ENCODE assay signal across 8 cellular contexts in the genomic region with DNA sequence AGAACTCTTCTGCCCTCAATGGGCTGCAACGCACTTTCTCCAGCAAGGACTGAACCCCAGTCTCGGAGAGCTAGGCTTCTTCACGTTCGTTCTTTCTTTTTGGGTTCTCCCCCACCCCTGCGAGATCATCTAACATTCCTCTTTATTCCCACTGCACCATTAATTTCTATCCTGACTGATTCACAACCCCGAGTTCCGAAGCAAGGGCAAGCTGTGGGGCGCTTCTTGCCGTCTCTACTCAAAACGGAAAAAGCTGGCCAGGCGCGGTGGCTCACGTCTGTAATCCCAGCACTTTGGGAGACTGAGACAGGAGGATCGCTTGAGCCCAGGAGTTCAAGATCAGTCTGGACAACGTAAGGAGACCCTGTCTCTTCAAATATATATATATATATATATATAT. TPM values are rescaled to one million over a fixed set of nuclear protein-coding genes. Genes with fewer than 3 reads are reported as not detected.
A peak's percentile ranks its signal among the peaks of the same experiment; 100 is the strongest.
DNase-seq lines count a peak whose midpoint lies in the region; ATAC-seq lines count a peak whose summit lies in the region.

No MANE protein-coding gene starts in this region.

- H3K4me1 ChIP-seq in adipocyte (ENCODE audit: control insufficient read depth, insufficient read depth, low read length) (peaks cover 10% of the 10 kb centered on the region), subcutaneous abdominal adipose tissue (ENCODE audit: control insufficient read depth in 5 of 5, insufficient read depth in 5 of 5, low read length in 5 of 5) (peaks cover 0 to 24% (median 13%) of the 10 kb centered on the region in 5 donors), aorta (ENCODE audit: control insufficient read depth in 1 of 2, insufficient read depth in 2 of 2, low read length in 2 of 2) (no peaks in the 10 kb centered on the region)

- H3K36me3 Mint-ChIP-seq in T-helper 2 cell treated with Interferon-gamma antibody and Interleukin-4, amounts not matched to agents 5 μg/mL and 100 μg/mL, for 36 hours (ENCODE audit: low read depth), result no peaks in the 10 kb centered on the region
- no peaks in the 10 kb centered on the region for H3K36me3 Mint-ChIP-seq in immature natural killer cell

- H3K9me3 Mint-ChIP-seq in T-helper 2 cell treated with Interferon-gamma antibody and Interleukin-4, amounts not matched to agents 5 μg/mL and 100 μg/mL, for 36 hours, result no peaks in the 10 kb centered on the region
- H3K9me3 Mint-ChIP-seq in immature natural killer cell, result no peaks in the 10 kb centered on the region

- WGBS in aorta, 2 donors, result 26 to 32% methylated on average over 15 of the region's 15 CpGs

- peaks cover 11% of the 10 kb centered on the region for H3K4me1 Mint-ChIP-seq in T-helper 2 cell treated with Interferon-gamma antibody and Interleukin-4, amounts not matched to agents 5 μg/mL and 100 μg/mL, for 36 hours (ENCODE audit: low read depth)
- peaks cover 12 to 25% of the 10 kb centered on the region in 2 donors for H3K4me1 Mint-ChIP-seq in immature natural killer cell

- H3K27me3 Mint-ChIP-seq in T-helper 2 cell treated with Interferon-gamma antibody and Interleukin-4, amounts not matched to agents 5 μg/mL and 100 μg/mL, for 36 hours (ENCODE audit: low read depth), result peaks cover 3% of the 10 kb centered on the region
- peaks cover 0 to 9% (median 4%) of the 10 kb centered on the region in 3 donors for H3K27me3 Mint-ChIP-seq in immature natural killer cell (ENCODE audit: low read depth in 3 of 3)

- peak overlapping the region; percentile 68 for H3K27ac ChIP-seq in subcutaneous abdominal adipose tissue (ENCODE audit: low read depth, low read length)
- no peak overlapping the region for H3K27ac ChIP-seq in aorta (ENCODE audit: low read depth in 1 of 2, low read length in 2 of 2)

- DNase-seq in T-helper 2 cell treated with Interferon-gamma antibody and Interleukin-4, amounts not matched to agents 5 μg/mL and 100 μg/mL, for 36 hours (ENCODE audit: low spot score), result no peak
- DNase-seq in T-helper 2 cell (no peak), adipocyte (ENCODE audit: low read depth) (no peak), immature natural killer cell (no peak), dedifferentiated amniotic fluid mesenchymal stem cell (ENCODE audit: extremely low spot score) (no peak), aorta (no peak), DMS153 treated with DMSO at 0.1 percent for 48 hours (lab: John Stamatoyannopoulos, UW; ENCODE audit: unreplicated experiment) (no peak)

- H3K27me3 ChIP-seq in adipocyte (replicated peaks; ENCODE audit: control insufficient read depth, insufficient read depth, low read length), result no peaks in the 10 kb centered on the region
- no peaks in the 10 kb centered on the region for H3K27me3 ChIP-seq in subcutaneous abdominal adipose tissue (ENCODE audit: control insufficient read depth in 5 of 5, insufficient read depth in 4 of 5, low read length in 5 of 5)
- H3K27me3 ChIP-seq in aorta (ENCODE audit: control insufficient read depth in 1 of 2, insufficient read depth in 2 of 2, low read length in 1 of 2), result no peaks in the 10 kb centered on the region

- no peak for ATAC-seq in aorta (ENCODE audit: low FRiP score)

- H3K36me3 ChIP-seq in adipocyte (ENCODE audit: control insufficient read depth, insufficient read depth, low read length, severe bottlenecking), result no peaks in the 10 kb centered on the region
- H3K36me3 ChIP-seq in subcutaneous abdominal adipose tissue (ENCODE audit: control insufficient read depth in 5 of 5, insufficient read depth in 5 of 5, low read length in 5 of 5), result no peaks in the 10 kb centered on the region
- no peaks in the 10 kb centered on the region for H3K36me3 ChIP-seq in aorta (ENCODE audit: control insufficient read depth in 1 of 2, insufficient read depth in 2 of 2, low read length in 1 of 2)

- peak overlapping the region; percentile 85 for H3K4me3 Mint-ChIP-seq in T-helper 2 cell treated with Interferon-gamma antibody and Interleukin-4, amounts not matched to agents 5 μg/mL and 100 μg/mL, for 36 hours
- H3K4me3 Mint-ChIP-seq in immature natural killer cell, result peak overlapping the region; percentile 89 to 94 (median 91)

- intact Hi-C loops in aorta (cut with DNase I), result loop anchor here in 1 of 2 donors (2.0 kb wide), 1 partner anchor 173 kb away; no protein-coding TSS in a partner anchor

- H3K9me3 ChIP-seq in adipocyte (ENCODE audit: control insufficient read depth, low read length) (no peaks in the 10 kb centered on the region), subcutaneous abdominal adipose tissue (ENCODE audit: control insufficient read depth in 5 of 5, low read length in 5 of 5) (no peaks in the 10 kb centered on the region), aorta (ENCODE audit: control insufficient read depth, low read length) (no peaks in the 10 kb centered on the region)

- H3K27ac Mint-ChIP-seq in T-helper 2 cell treated with Interferon-gamma antibody and Interleukin-4, amounts not matched to agents 5 μg/mL and 100 μg/mL, for 36 hours, result peak overlapping the region; percentile 0
- H3K27ac Mint-ChIP-seq in immature natural killer cell, result peak overlapping the region; percentile 79 to 91 (median 84)

- H3K4me3 ChIP-seq in adipocyte (ENCODE audit: low read length) (peak overlapping the region; percentile 93), subcutaneous abdominal adipose tissue (ENCODE audit: low read depth in 1 of 5, low read length in 5 of 5) (peak overlapping the region; percentile 79 to 90 (median 82)), aorta (ENCODE audit: low read length in 2 of 2) (peak overlapping the region in 1 of 2 donors; percentile 18)

- H3K9ac ChIP-seq in adipocyte (ENCODE audit: low read length) (peak overlapping the region; percentile 94), subcutaneous abdominal adipose tissue (ENCODE audit: low read length in 5 of 5) (peak overlapping the region in 4 of 5 donors; percentile 65 to 87 (median 70))

RNA-seq across cellular contexts. Expression of gene BTG2, which starts 37.4 kb away (rescaled TPM):
- polyA plus RNA-seq in immature natural killer cell (100 to 1,000 TPM; 112 to 147 (median 127) TPM), aorta (100 to 1,000 TPM in 1 of 2 donors, 10 to 100 TPM in 1; 36.2 to 117 TPM)
- total RNA-seq in aorta, result 100 to 1,000 TPM in 1 of 2 donors, 10 to 100 TPM in 1; 51.6 to 302 TPM

RNA-seq across cellular contexts. Expression of gene CHIT1, which starts 38.4 kb away (rescaled TPM):
- polyA plus RNA-seq in immature natural killer cell, result not detected
- 1 to 10 TPM; 1.3 to 2.2 TPM for total RNA-seq in aorta
- polyA plus RNA-seq in aorta, result 10 to 100 TPM in 1 of 2 donors, under 1 TPM in 1; 0.56 to 16.4 TPM
